In the genomic region with DNA sequence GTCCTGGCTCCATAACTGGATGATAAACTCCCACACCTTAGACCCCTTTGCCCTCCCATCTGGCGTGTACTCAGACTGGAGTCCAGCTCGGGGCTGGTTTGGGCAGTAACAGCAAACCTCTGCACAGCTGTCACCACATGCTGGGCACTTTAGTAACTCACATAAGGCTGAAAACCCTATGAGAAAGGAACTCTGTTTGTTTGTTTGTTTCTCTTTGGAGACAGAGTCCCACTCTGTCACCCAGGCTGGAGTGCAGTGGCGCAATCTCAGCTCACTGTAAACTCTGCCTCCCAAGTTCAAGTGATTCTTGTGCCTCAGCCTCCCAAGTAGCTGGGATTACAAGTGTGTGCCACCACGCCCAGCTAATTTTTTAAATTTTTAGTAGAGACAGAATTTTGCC, we compare ENCODE assay signal across 10 cellular contexts. TPM values are rescaled to one million over a fixed set of nuclear protein-coding genes. Genes with fewer than 3 reads are reported as not detected.
DNase-seq lines count a peak whose midpoint lies in the region; ATAC-seq and TF ChIP-seq lines count a peak whose summit lies in the region.
"Not testable (repeated sequence)": the region's sequence is repeated elsewhere in the genome, so short reads cannot be mapped to it uniquely, and the experiment has no call there.
"Had no signal": no experiment of that assay in that cellular context is flagged by ENCODE, and none has a peak within 500 bp of the region (broad histone marks: within the 10 kb centered on the region; RNA-seq: fewer than 3 reads in every experiment).

No MANE protein-coding gene starts in this region.

- not testable (repeated sequence) for H3K79me1 ChIP-seq in mesenchymal stem cell (replicated peaks; ENCODE audit: low read length, poor library complexity, severe bottlenecking)

- CTCF ChIA-PET in AG04450 (lab: Charles Lee): interaction anchor here (1.4 kb wide), 1 partner anchor 104 kb away, joined by 4 read pairs; no protein-coding TSS in a partner anchor
- CTCF ChIA-PET in RWPE1 (lab: Yijun Ruan, JAX): not testable (repeated sequence)

- not testable (repeated sequence) for H4K20me1 ChIP-seq in Loucy (ENCODE audit: insufficient read depth, low read length, poor library complexity, severe bottlenecking)

- peak overlapping the region in 1 of 2 experiments; percentile 84 for H3K18ac ChIP-seq in mesenchymal stem cell (ENCODE audit: low read depth in 1 of 2, low read length in 2 of 2)

- H2BK15ac ChIP-seq in mesenchymal stem cell (ENCODE audit: low read depth, poor library complexity, severe bottlenecking): peak overlapping the region; percentile 63

- not testable (repeated sequence) for H2BK5ac ChIP-seq in mesenchymal stem cell (ENCODE audit: low read depth, low read length, poor library complexity, severe bottlenecking)

- not testable (repeated sequence) for H3K4me2 ChIP-seq in Loucy (ENCODE audit: low read depth, low read length, poor library complexity, severe bottlenecking); mesenchymal stem cell (ENCODE audit: low read length, poor library complexity, severe bottlenecking)

- H3K36me3 ChIP-seq in Loucy (ENCODE audit: insufficient read depth, low read length); mesenchymal stem cell (ENCODE audit: control insufficient read depth in 1 of 2, insufficient read depth in 2 of 2, low read depth in 1 of 2, low read length in 2 of 2): not testable (repeated sequence)

- not testable (repeated sequence) for H3K4me3 Mint-ChIP-seq in HFFc6; dendritic cell treated with granulocyte-macrophage colony-stimulating factor and Interleukin-4, amounts not matched to agents 40 ng/mL and 50 ng/mL, for 4 days; stimulated activated naive B cell treated with anti-CD40 and anti-IgM and Interleukin-4, amounts not matched to agents 10 μg/mL and 1 μg/mL and 100 μg/mL, for 72 hours

- not testable (repeated sequence) for H3K9me3 ChIP-seq in AG04450 (ENCODE audit: control insufficient read depth, insufficient read depth, low read length); Loucy (ENCODE audit: insufficient read depth, low read depth, low read length); mesenchymal stem cell (ENCODE audit: control insufficient read depth, low read length)

- ATAC-seq in stimulated activated naive B cell treated with anti-CD40 and anti-IgM and Interleukin-4, amounts not matched to agents 10 μg/mL and 1 μg/mL and 100 μg/mL, for 72 hours (replicated peaks): not testable (repeated sequence)

- H3K23ac ChIP-seq in mesenchymal stem cell (ENCODE audit: low read length in 2 of 2): not testable (repeated sequence)

- H3K9me3 Mint-ChIP-seq in HFFc6; dendritic cell treated with granulocyte-macrophage colony-stimulating factor and Interleukin-4, amounts not matched to agents 40 ng/mL and 50 ng/mL, for 4 days; stimulated activated naive B cell treated with anti-CD40 and anti-IgM and Interleukin-4, amounts not matched to agents 10 μg/mL and 1 μg/mL and 100 μg/mL, for 72 hours: not testable (repeated sequence)

- H3K36me3 Mint-ChIP-seq in HFFc6 (ENCODE audit: low read depth); dendritic cell treated with granulocyte-macrophage colony-stimulating factor and Interleukin-4, amounts not matched to agents 40 ng/mL and 50 ng/mL, for 4 days (ENCODE audit: low read depth); stimulated activated naive B cell treated with anti-CD40 and anti-IgM and Interleukin-4, amounts not matched to agents 10 μg/mL and 1 μg/mL and 100 μg/mL, for 72 hours: not testable (repeated sequence)

- peak overlapping the region; percentile 85; the same call in 1 of the 2 replicates for H3K27ac Mint-ChIP-seq in HFFc6
- H3K27ac Mint-ChIP-seq in dendritic cell treated with granulocyte-macrophage colony-stimulating factor and Interleukin-4, amounts not matched to agents 40 ng/mL and 50 ng/mL, for 4 days: peak overlapping the region; percentile 92
- H3K27ac Mint-ChIP-seq in stimulated activated naive B cell treated with anti-CD40 and anti-IgM and Interleukin-4, amounts not matched to agents 10 μg/mL and 1 μg/mL and 100 μg/mL, for 72 hours: peak overlapping the region; percentile 44

- H2BK120ac ChIP-seq in mesenchymal stem cell (ENCODE audit: low read depth, low read length): not testable (repeated sequence)

- peak overlapping the region; percentile 100 for H3K27ac ChIP-seq in AG04450 (ENCODE audit: low read depth, low read length)
- peak overlapping the region; percentile 83 for H3K27ac ChIP-seq in RWPE1
- peak overlapping the region; percentile 95 for H3K27ac ChIP-seq in mesenchymal stem cell (ENCODE audit: low read length, poor library complexity, severe bottlenecking)

- H4K8ac ChIP-seq in mesenchymal stem cell (ENCODE audit: low read length): peak overlapping the region; percentile 86

- H3K4me1 ChIP-seq in Loucy (ENCODE audit: insufficient read depth, low read length, poor library complexity, severe bottlenecking): peaks cover 50% of the 10 kb centered on the region
- peaks cover 48% of the 10 kb centered on the region for H3K4me1 ChIP-seq in mesenchymal stem cell (ENCODE audit: control insufficient read depth, insufficient read depth, low read depth, low read length)

- 85% methylated on average over 4 of the region's 4 CpGs for WGBS in mesenchymal stem cell

- H2AFZ ChIP-seq in Loucy (ENCODE audit: low read length); mesenchymal stem cell (ENCODE audit: low read depth, low read length): not testable (repeated sequence)

- not testable (repeated sequence) for TF ChIP-seq CTCF in AG04450 (IDR thresholded peaks at IDR 0.05; ENCODE audit: low read depth, low read length); HFFc6 (IDR thresholded peaks at IDR 0.05); Loucy (conservative IDR thresholded peaks at IDR 0.05; ENCODE audit: low read length); RWPE1 (conservative IDR thresholded peaks at IDR 0.05; ENCODE audit: low read depth)

- peak overlapping the region; percentile 93 for H2AK5ac ChIP-seq in mesenchymal stem cell (ENCODE audit: low read length, severe bottlenecking)

- not testable (repeated sequence) for H3K79me2 ChIP-seq in Loucy (ENCODE audit: insufficient read depth, low read length)

- not testable (repeated sequence) for H3K14ac ChIP-seq in mesenchymal stem cell (ENCODE audit: low read length in 2 of 2)

- intact Hi-C loops in dendritic cell treated with granulocyte-macrophage colony-stimulating factor and Interleukin-4, amounts not matched to agents 40 ng/mL and 50 ng/mL, for 4 days (cut with micrococcal nuclease): not testable (repeated sequence)

- peak overlapping the region; percentile 19 for H4K91ac ChIP-seq in mesenchymal stem cell (ENCODE audit: low read length)

- not testable (repeated sequence) for H3K27me3 ChIP-seq in AG04450 (ENCODE audit: control insufficient read depth, insufficient read depth, low read length); Loucy (ENCODE audit: insufficient read depth, low read length, poor library complexity, severe bottlenecking); mesenchymal stem cell (ENCODE audit: control insufficient read depth in 1 of 2, insufficient read depth in 1 of 2, low read length in 2 of 2)

- H3K4me1 Mint-ChIP-seq in HFFc6 (ENCODE audit: low read depth): peaks cover 29% of the 10 kb centered on the region
- H3K4me1 Mint-ChIP-seq in dendritic cell treated with granulocyte-macrophage colony-stimulating factor and Interleukin-4, amounts not matched to agents 40 ng/mL and 50 ng/mL, for 4 days (ENCODE audit: low read depth): peaks cover 66% of the 10 kb centered on the region
- peaks cover 33 to 57% of the 10 kb centered on the region in 2 donors for H3K4me1 Mint-ChIP-seq in stimulated activated naive B cell treated with anti-CD40 and anti-IgM and Interleukin-4, amounts not matched to agents 10 μg/mL and 1 μg/mL and 100 μg/mL, for 72 hours

- H3K4ac ChIP-seq in mesenchymal stem cell (ENCODE audit: low read depth in 1 of 2, low read length in 2 of 2): peak overlapping the region in 1 of 2 experiments; percentile 54

- H3F3A ChIP-seq in Loucy (ENCODE audit: low read depth): not testable (repeated sequence)

- H3K4me3 ChIP-seq in AG04450 (ENCODE audit: low read depth, low read length); Loucy (ENCODE audit: low read length, poor library complexity, severe bottlenecking): not testable (repeated sequence)
- peak overlapping the region in 1 of 2 experiments; percentile 15 for H3K4me3 ChIP-seq in mesenchymal stem cell (ENCODE audit: insufficient read depth in 1 of 2, low read depth in 1 of 2, low read length in 2 of 2)

- H3K27me3 Mint-ChIP-seq in HFFc6 (ENCODE audit: insufficient read depth); dendritic cell treated with granulocyte-macrophage colony-stimulating factor and Interleukin-4, amounts not matched to agents 40 ng/mL and 50 ng/mL, for 4 days: not testable (repeated sequence)
- H3K27me3 Mint-ChIP-seq in stimulated activated naive B cell treated with anti-CD40 and anti-IgM and Interleukin-4, amounts not matched to agents 10 μg/mL and 1 μg/mL and 100 μg/mL, for 72 hours: peaks cover 21 to 52% of the 10 kb centered on the region in 2 donors

- not testable (repeated sequence) for H3K9me2 ChIP-seq in Loucy (replicated peaks; ENCODE audit: low read depth, low read length)

- peak overlapping the region; percentile 71 to 89 for H2BK12ac ChIP-seq in mesenchymal stem cell (ENCODE audit: low read length in 2 of 2)

- POLR2A ChIA-PET in AG04450 (lab: Yijun Ruan, JAX); RWPE1 (lab: Yijun Ruan, JAX; ENCODE audit: low non-redundant PET): not testable (repeated sequence)

- not testable (repeated sequence) for DNase-seq in AG04450 (ENCODE audit: low read depth, low spot score); HFFc6; RWPE1 (ENCODE audit: low spot score); mesenchymal stem cell; stimulated activated naive B cell treated with anti-CD40 and anti-IgM and Interleukin-4, amounts not matched to agents 10 μg/mL and 1 μg/mL and 100 μg/mL, for 72 hours
- peak; percentile 45 for DNase-seq in CD1c-positive myeloid dendritic cell (ENCODE audit: extremely low spot score)

- H3K9ac ChIP-seq in Loucy (ENCODE audit: low read depth, low read length, poor library complexity, severe bottlenecking) (peak overlapping the region; percentile 76), mesenchymal stem cell (ENCODE audit: low read length) (peak overlapping the region; percentile 6)

RNA-seq across cellular contexts. Expression of a gene that starts 1.2 kb away (rescaled TPM):
- 1.5 and 1.6 TPM in 2 replicates for polyA plus RNA-seq in AG04450 (2011; rRNA removed)
- polyA minus RNA-seq in AG04450 (2011; rRNA and poly(A)+ RNA removed): 0.56 and 1.6 TPM in 2 replicates
- under 1 TPM; 0.40 to 0.91 (median 0.61) TPM for total RNA-seq in HFFc6 (2021; fragmentation: NEBNext Ultra II Directional; extraction: Animal tissue kit (Norgen Biotek cat#: 25700))
- 3.0 TPM for polyA plus RNA-seq in mesenchymal stem cell (2013, experiment 1 of 2)
- 3.2 TPM for polyA plus RNA-seq in mesenchymal stem cell (2013, experiment 2 of 2)
- total RNA-seq: CD8-positive, alpha-beta memory T cell had no signal
- polyA plus RNA-seq: IgD-negative memory B cell had no signal
